ENCODE assay signal across 1 cellular context in the genomic region with DNA sequence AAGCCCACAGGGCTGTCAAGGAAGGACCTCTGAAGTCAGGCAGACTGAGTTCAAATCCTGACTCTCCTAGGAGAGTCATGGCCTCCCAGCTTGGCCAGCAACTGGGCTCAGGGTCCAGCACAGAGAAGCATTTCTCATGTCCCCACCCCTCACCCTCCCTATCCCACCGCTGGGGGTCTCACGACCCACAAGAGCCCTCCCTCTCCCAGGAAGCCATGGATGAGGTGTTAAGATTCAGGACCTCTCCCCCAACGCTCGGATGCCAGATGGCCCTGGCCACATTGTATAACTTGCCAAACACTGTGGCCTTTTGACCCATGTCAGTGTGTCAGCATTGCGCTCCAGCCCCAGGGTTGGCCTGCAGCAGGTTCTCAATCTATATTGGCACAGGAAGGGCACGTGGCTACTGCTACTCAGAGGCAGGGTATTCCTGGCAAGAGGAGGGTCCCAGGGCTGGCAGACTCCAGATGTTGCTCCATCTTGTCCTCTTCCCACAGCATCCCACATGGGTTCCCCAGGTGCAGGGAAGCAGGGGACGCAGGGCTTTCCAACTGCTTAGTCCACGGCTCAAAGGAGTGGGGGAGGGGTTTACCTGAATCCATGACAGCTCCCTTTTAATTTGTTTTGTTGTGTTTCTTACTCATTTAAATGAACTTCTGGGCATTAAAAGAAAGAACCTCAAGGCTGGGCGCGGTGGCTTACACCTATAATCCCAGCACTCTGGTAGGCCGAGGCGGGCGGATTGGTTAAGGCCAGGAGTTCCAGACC.
TF ChIP-seq lines count a peak whose summit lies in the region.

No MANE protein-coding gene starts in this region.

TF ChIP-seq in IMR-90, 13 proteins besides CTCF, POLR2A, EP300 and RAD21 (continued from another document):
- TF ChIP-seq, protein P1, sequence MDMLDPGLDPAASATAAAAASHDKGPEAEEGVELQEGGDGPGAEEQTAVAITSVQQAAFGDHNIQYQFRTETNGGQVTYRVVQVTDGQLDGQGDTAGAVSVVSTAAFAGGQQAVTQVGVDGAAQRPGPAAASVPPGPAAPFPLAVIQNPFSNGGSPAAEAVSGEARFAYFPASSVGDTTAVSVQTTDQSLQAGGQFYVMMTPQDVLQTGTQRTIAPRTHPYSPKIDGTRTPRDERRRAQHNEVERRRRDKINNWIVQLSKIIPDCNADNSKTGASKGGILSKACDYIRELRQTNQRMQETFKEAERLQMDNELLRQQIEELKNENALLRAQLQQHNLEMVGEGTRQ (IDR thresholded peaks at IDR 0.05; ENCODE audit: low read depth, low read length) = 0 out of 2 replicates have a peak, but pooled peaks have one; percentile 2
- TF ChIP-seq, protein P2, sequence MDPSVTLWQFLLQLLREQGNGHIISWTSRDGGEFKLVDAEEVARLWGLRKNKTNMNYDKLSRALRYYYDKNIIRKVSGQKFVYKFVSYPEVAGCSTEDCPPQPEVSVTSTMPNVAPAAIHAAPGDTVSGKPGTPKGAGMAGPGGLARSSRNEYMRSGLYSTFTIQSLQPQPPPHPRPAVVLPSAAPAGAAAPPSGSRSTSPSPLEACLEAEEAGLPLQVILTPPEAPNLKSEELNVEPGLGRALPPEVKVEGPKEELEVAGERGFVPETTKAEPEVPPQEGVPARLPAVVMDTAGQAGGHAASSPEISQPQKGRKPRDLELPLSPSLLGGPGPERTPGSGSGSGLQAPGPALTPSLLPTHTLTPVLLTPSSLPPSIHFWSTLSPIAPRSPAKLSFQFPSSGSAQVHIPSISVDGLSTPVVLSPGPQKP (IDR thresholded peaks at IDR 0.05; ENCODE audit: borderline replicate concordance, low read depth, low read length) = no peak
- TF ChIP-seq FOS (IDR thresholded peaks at IDR 0.05; ENCODE audit: low read depth, low read length) (no peak), MAZ (IDR thresholded peaks at IDR 0.05; ENCODE audit: borderline replicate concordance, low read depth, low read length) (no peak), SMC3 (IDR thresholded peaks at IDR 0.05; ENCODE audit: low read depth, low read length) (no peak)
